ENCODE assay signal across 2 cellular contexts in genomic region chr11:70842256-70842655, GRCh38.
TF ChIP-seq lines count a peak whose summit lies in the region.

No MANE protein-coding gene starts in this region.

TF ChIP-seq in HepG2, 621 proteins besides CTCF, POLR2A, EP300 and RAD21:
- no peak for TF ChIP-seq NFAT5 (CRISPR knock-in tag; IDR thresholded peaks at IDR 0.05)
- no peak for TF ChIP-seq YEATS4 (CRISPR knock-in tag; IDR thresholded peaks at IDR 0.05; ENCODE audit: borderline replicate concordance)
- peak; percentile 76 for TF ChIP-seq ZNF768 (CRISPR knock-in tag; IDR thresholded peaks at IDR 0.05)

TF ChIP-seq in H1, 55 proteins besides CTCF, POLR2A, EP300 and RAD21:
- no peak for TF ChIP-seq EGR1 (IDR thresholded peaks at IDR 0.05; ENCODE audit: borderline replicate concordance, low read depth, low read length)
- no peak for TF ChIP-seq NANOG (IDR thresholded peaks at IDR 0.05; ENCODE audit: insufficient read depth, low read depth, low read length, poor library complexity, severe bottlenecking)
- no peak for TF ChIP-seq CHD1 (IDR thresholded peaks at IDR 0.05; ENCODE audit: low read depth, low read length)
- no peak for TF ChIP-seq ATF2 (IDR thresholded peaks at IDR 0.05; ENCODE audit: low read length)
- TF ChIP-seq CTBP2 (IDR thresholded peaks at IDR 0.05; ENCODE audit: borderline replicate concordance, insufficient read depth, insufficient read length, low read length): no peak
- no peak for TF ChIP-seq ASH2L (IDR thresholded peaks at IDR 0.05; ENCODE audit: low read length)
- no peak for TF ChIP-seq TAF1 (IDR thresholded peaks at IDR 0.05; ENCODE audit: low read depth, low read length)
- no peak for TF ChIP-seq CBX5 (IDR thresholded peaks at IDR 0.05; ENCODE audit: low read depth, low read length)
- no peak for TF ChIP-seq KDM5A (IDR thresholded peaks at IDR 0.05; ENCODE audit: low read length)
- no peak for TF ChIP-seq RXRA (IDR thresholded peaks at IDR 0.05; ENCODE audit: insufficient read depth, low read depth, low read length)
- TF ChIP-seq KDM1A (IDR thresholded peaks at IDR 0.05; ENCODE audit: borderline replicate concordance, low read length): no peak
